In genomic region chr1:228457396-228458176, GRCh38 we compare ENCODE assay signal across 1 cellular context.
TF ChIP-seq lines count a peak whose summit lies in the region.

No MANE protein-coding gene starts in this region.

TF ChIP-seq in GM12878, 131 proteins besides CTCF, POLR2A, EP300 and RAD21 (continued from another document):
- TF ChIP-seq, protein P1, sequence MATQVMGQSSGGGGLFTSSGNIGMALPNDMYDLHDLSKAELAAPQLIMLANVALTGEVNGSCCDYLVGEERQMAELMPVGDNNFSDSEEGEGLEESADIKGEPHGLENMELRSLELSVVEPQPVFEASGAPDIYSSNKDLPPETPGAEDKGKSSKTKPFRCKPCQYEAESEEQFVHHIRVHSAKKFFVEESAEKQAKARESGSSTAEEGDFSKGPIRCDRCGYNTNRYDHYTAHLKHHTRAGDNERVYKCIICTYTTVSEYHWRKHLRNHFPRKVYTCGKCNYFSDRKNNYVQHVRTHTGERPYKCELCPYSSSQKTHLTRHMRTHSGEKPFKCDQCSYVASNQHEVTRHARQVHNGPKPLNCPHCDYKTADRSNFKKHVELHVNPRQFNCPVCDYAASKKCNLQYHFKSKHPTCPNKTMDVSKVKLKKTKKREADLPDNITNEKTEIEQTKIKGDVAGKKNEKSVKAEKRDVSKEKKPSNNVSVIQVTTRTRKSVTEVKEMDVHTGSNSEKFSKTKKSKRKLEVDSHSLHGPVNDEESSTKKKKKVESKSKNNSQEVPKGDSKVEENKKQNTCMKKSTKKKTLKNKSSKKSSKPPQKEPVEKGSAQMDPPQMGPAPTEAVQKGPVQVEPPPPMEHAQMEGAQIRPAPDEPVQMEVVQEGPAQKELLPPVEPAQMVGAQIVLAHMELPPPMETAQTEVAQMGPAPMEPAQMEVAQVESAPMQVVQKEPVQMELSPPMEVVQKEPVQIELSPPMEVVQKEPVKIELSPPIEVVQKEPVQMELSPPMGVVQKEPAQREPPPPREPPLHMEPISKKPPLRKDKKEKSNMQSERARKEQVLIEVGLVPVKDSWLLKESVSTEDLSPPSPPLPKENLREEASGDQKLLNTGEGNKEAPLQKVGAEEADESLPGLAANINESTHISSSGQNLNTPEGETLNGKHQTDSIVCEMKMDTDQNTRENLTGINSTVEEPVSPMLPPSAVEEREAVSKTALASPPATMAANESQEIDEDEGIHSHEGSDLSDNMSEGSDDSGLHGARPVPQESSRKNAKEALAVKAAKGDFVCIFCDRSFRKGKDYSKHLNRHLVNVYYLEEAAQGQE (IDR thresholded peaks at IDR 0.05; ENCODE audit: low read depth, low read length), result no peak
- TF ChIP-seq HDGF (IDR thresholded peaks at IDR 0.05) (no peak), SUZ12 (IDR thresholded peaks at IDR 0.05; ENCODE audit: unreplicated experiment) (no peak), POLR2AphosphoS2 (IDR thresholded peaks at IDR 0.05; ENCODE audit: low read depth, low read length) (peak; percentile 30; the same call in 1 of the 2 replicates), SMAD1 (IDR thresholded peaks at IDR 0.05; ENCODE audit: low read depth, partially characterized antibody) (peak; percentile 53), ELK1 (IDR thresholded peaks at IDR 0.05; ENCODE audit: low read depth, low read length) (no peak), E2F4 (IDR thresholded peaks at IDR 0.05; ENCODE audit: low read depth, low read length) (no peak), GATAD2B (conservative IDR thresholded peaks at IDR 0.05; ENCODE audit: low read depth) (peak; percentile 36; the same call in 1 of the 2 replicates)
